9 cellular contexts compared by ENCODE assay signal in genomic region chrX:41491267-41492004, GRCh38. TPM values are rescaled to one million over a fixed set of nuclear protein-coding genes. Genes with fewer than 3 reads are reported as not detected.
DNase-seq lines count a peak whose midpoint lies in the region; TF ChIP-seq lines count a peak whose summit lies in the region.
"Had no signal": no experiment of that assay in that cellular context is flagged by ENCODE, and none has a peak within 500 bp of the region (broad histone marks: within the 10 kb centered on the region; RNA-seq: fewer than 3 reads in every experiment).

No MANE protein-coding gene starts in this region.

- H4K20me1 ChIP-seq in OCI-LY7 (ENCODE audit: insufficient read depth, low read length): no peaks in the 10 kb centered on the region

- TF ChIP-seq POLR2A in erythroblast (IDR thresholded peaks at IDR 0.05; ENCODE audit: low read length): no peak

- no peaks in the 10 kb centered on the region for H3K27me3 ChIP-seq in brain microvascular endothelial cell (replicated peaks)

- DNase-seq in CD14-positive monocyte (ENCODE audit: low spot score): peak; percentile 58
- DNase-seq in Kasumi-1 (lab: John Stamatoyannopoulos, UW): peak; percentile 25 to 28
- peak; percentile 71 for DNase-seq in brain microvascular endothelial cell
- DNase-seq in medulla oblongata (ENCODE audit: extremely low spot score): peak; percentile 22
- no peak for DNase-seq in OCI-LY7 (ENCODE audit: low spot score)
- no peak for DNase-seq in activated T-helper 2 cell treated with anti-CD3 and anti-CD28 coated beads, Interferon-gamma antibody, Interleukin-2, Interleukin-4, amounts not matched to agents 10 μg/mL and 5 μg/mL and 100 μg/mL, durations not matched to agents 14 hours and 24 hours and 36 hours (ENCODE audit: low spot score)
- DNase-seq in mesenteric fat pad (ENCODE audit: low spot score): no peak
- no peak for DNase-seq in erythroblast (lab: John Stamatoyannopoulos, UW)
- DNase-seq: small intestine had no signal

- H3K27ac ChIP-seq in brain microvascular endothelial cell: peak overlapping the region; percentile 57
- no peak overlapping the region for H3K27ac ChIP-seq in OCI-LY7 (ENCODE audit: low read depth, low read length, poor library complexity, severe bottlenecking)

- H3K9me3 Mint-ChIP-seq in CD14-positive monocyte: peaks cover 0 to 9% (median 2%) of the 10 kb centered on the region in 7 donors
- peaks cover 9% of the 10 kb centered on the region for H3K9me3 Mint-ChIP-seq in activated T-helper 2 cell treated with anti-CD3 and anti-CD28 coated beads, Interferon-gamma antibody, Interleukin-2, Interleukin-4, amounts not matched to agents 10 μg/mL and 5 μg/mL and 100 μg/mL, durations not matched to agents 14 hours and 24 hours and 36 hours

- H3K36me3 Mint-ChIP-seq in CD14-positive monocyte: no peaks in the 10 kb centered on the region
- no peaks in the 10 kb centered on the region for H3K36me3 Mint-ChIP-seq in activated T-helper 2 cell treated with anti-CD3 and anti-CD28 coated beads, Interferon-gamma antibody, Interleukin-2, Interleukin-4, amounts not matched to agents 10 μg/mL and 5 μg/mL and 100 μg/mL, durations not matched to agents 14 hours and 24 hours and 36 hours (ENCODE audit: low read depth)

- H3K27ac Mint-ChIP-seq in CD14-positive monocyte: peak overlapping the region in 2 of 7 donors; percentile 9 to 70
- no peak overlapping the region for H3K27ac Mint-ChIP-seq in activated T-helper 2 cell treated with anti-CD3 and anti-CD28 coated beads, Interferon-gamma antibody, Interleukin-2, Interleukin-4, amounts not matched to agents 10 μg/mL and 5 μg/mL and 100 μg/mL, durations not matched to agents 14 hours and 24 hours and 36 hours

- peaks cover 4% of the 10 kb centered on the region for H3K4me1 Mint-ChIP-seq in CD14-positive monocyte
- no peaks in the 10 kb centered on the region for H3K4me1 Mint-ChIP-seq in activated T-helper 2 cell treated with anti-CD3 and anti-CD28 coated beads, Interferon-gamma antibody, Interleukin-2, Interleukin-4, amounts not matched to agents 10 μg/mL and 5 μg/mL and 100 μg/mL, durations not matched to agents 14 hours and 24 hours and 36 hours (ENCODE audit: low read depth)

- peaks cover 6% of the 10 kb centered on the region for H3K4me1 ChIP-seq in OCI-LY7 (ENCODE audit: insufficient read depth, low read length, poor library complexity, severe bottlenecking)

- BruUV-seq in OCI-LY7 (replicated peaks; lab: Mats Ljungman, UMichigan): no TSS peak

- in situ Hi-C loops in brain microvascular endothelial cell (cut with HindIII; ENCODE audit: low pct_ligation_motif_present, low sequenced_read_pairs): no loop called here

- H3K9me2 ChIP-seq in OCI-LY7 (ENCODE audit: insufficient read depth, low read length): no peaks in the 10 kb centered on the region

- H3K4me3 ChIP-seq in brain microvascular endothelial cell (ENCODE audit: low read depth, low read length): peak overlapping the region; percentile 35
- no peak overlapping the region for H3K4me3 ChIP-seq in OCI-LY7 (ENCODE audit: low read depth, low read length, poor library complexity, severe bottlenecking)

- intact Hi-C loops in CD14-positive monocyte (cut with micrococcal nuclease): no loop called here
- intact Hi-C loops in OCI-LY7 (cut with micrococcal nuclease; ENCODE audit: unreplicated experiment): no loop called here
- intact Hi-C loops in activated T-helper 2 cell treated with anti-CD3 and anti-CD28 coated beads, Interferon-gamma antibody, Interleukin-2, Interleukin-4, amounts not matched to agents 10 μg/mL and 5 μg/mL and 100 μg/mL, durations not matched to agents 14 hours and 24 hours and 36 hours (cut with micrococcal nuclease): no loop called here

- H3K4me2 ChIP-seq in OCI-LY7 (ENCODE audit: low read length): no peak overlapping the region

- H3K27me3 Mint-ChIP-seq in CD14-positive monocyte (ENCODE audit: low read depth in 3 of 3): peaks cover 0 to 11% (median 6%) of the 10 kb centered on the region in 3 donors
- no peaks in the 10 kb centered on the region for H3K27me3 Mint-ChIP-seq in activated T-helper 2 cell treated with anti-CD3 and anti-CD28 coated beads, Interferon-gamma antibody, Interleukin-2, Interleukin-4, amounts not matched to agents 10 μg/mL and 5 μg/mL and 100 μg/mL, durations not matched to agents 14 hours and 24 hours and 36 hours (ENCODE audit: low read depth)

- no peak overlapping the region for H3K4me3 Mint-ChIP-seq in CD14-positive monocyte
- no peak overlapping the region for H3K4me3 Mint-ChIP-seq in activated T-helper 2 cell treated with anti-CD3 and anti-CD28 coated beads, Interferon-gamma antibody, Interleukin-2, Interleukin-4, amounts not matched to agents 10 μg/mL and 5 μg/mL and 100 μg/mL, durations not matched to agents 14 hours and 24 hours and 36 hours (ENCODE audit: low read depth)

- POLR2A ChIA-PET in OCI-LY7 (lab: Charles Lee): interaction anchor here (0.6 kb wide), 1 partner anchor 21 kb away, joined by 3 read pairs; no protein-coding TSS in a partner anchor

- CTCF ChIA-PET in OCI-LY7 (lab: Charles Lee; ENCODE audit: unreplicated experiment): no interaction called here

- TF ChIP-seq CTCF in CD14-positive monocyte (IDR thresholded peaks at IDR 0.05) (no peak), brain microvascular endothelial cell (IDR thresholded peaks at IDR 0.05; ENCODE audit: low read depth, low read length, missing control alignments) (no peak), OCI-LY7 (conservative IDR thresholded peaks at IDR 0.05; ENCODE audit: low read length) (no peak)

- no peak overlapping the region for H2AFZ ChIP-seq in OCI-LY7 (ENCODE audit: low read length)

- H3K9me3 ChIP-seq in OCI-LY7 (ENCODE audit: low read length): no peaks in the 10 kb centered on the region

- H3K36me3 ChIP-seq in brain microvascular endothelial cell (replicated peaks): no peaks in the 10 kb centered on the region
- no peaks in the 10 kb centered on the region for H3K36me3 ChIP-seq in OCI-LY7 (ENCODE audit: insufficient read depth, low read length)

- H3K79me2 ChIP-seq in OCI-LY7 (ENCODE audit: insufficient read depth, low read depth, low read length): no peaks in the 10 kb centered on the region

RNA-seq across cellular contexts. Expression of gene NYX, which starts 44.3 kb away (rescaled TPM):
- polyA plus RNA-seq in CD14-positive monocyte: not detected
- total RNA-seq in OCI-LY7 (2014; rRNA removed; shearing (Covaris generic)): not detected in 2 replicates
- total RNA-seq in OCI-LY7 (2022): 0.23 TPM in 1 of 2 replicates, not detected in the other
- not detected in 2 replicates for total RNA-seq in activated T-helper 2 cell treated with anti-CD3 and anti-CD28 coated beads, Interferon-gamma antibody, Interleukin-2, Interleukin-4, amounts not matched to agents 10 μg/mL and 5 μg/mL and 100 μg/mL, durations not matched to agents 14 hours and 24 hours and 36 hours
- total RNA-seq in mesenteric fat pad: not detected

Comparison
In these comparisons a context has a peak if more than half of its experiments do, and no peak if none do; other contexts are left out.
1. DNase-seq: peak in CD14-positive monocyte (single experiment), Kasumi-1 (2 of 2), brain microvascular endothelial cell (single experiment) and medulla oblongata (single experiment); none in OCI-LY7 (single experiment), activated T-helper 2 cell treated with anti-CD3 and anti-CD28 coated beads, Interferon-gamma antibody, Interleukin-2, Interleukin-4, amounts not matched to agents 10 μg/mL and 5 μg/mL and 100 μg/mL, durations not matched to agents 14 hours and 24 hours and 36 hours (single experiment), mesenteric fat pad (single experiment) and erythroblast (0 of 2).